In genomic region chr13:93002071-93002470, GRCh38 we compare ENCODE assay signal across 15 cellular contexts.
DNase-seq lines count a peak whose midpoint lies in the region; ATAC-seq lines count a peak whose summit lies in the region.
"Had no signal": no experiment of that assay in that cellular context is flagged by ENCODE, and none has a peak within 500 bp of the region (broad histone marks: within the 10 kb centered on the region; RNA-seq: fewer than 3 reads in every experiment).

No MANE protein-coding gene starts in this region.

- DNase-seq in GM04504 (ENCODE audit: low read depth) (peak; percentile 3), NCI-H82 (lab: John Stamatoyannopoulos, UW) (peak; percentile 32), fibroblast of gingiva (ENCODE audit: low read depth) (peak; percentile 50), sciatic nerve (ENCODE audit: low spot score) (no peak), posterior vena cava (ENCODE audit: low spot score) (no peak)
- DNase-seq: Calu3; CD4-positive, alpha-beta memory T cell; H7; NCI-H187; NCI-H226; NCI-H526 treated with DMSO at 0.1 percent for 48 hours; SJCRH30 had no signal

- ATAC-seq in sciatic nerve = peak; percentile 20
- no peak for ATAC-seq in GM19328 (IDR thresholded peaks at IDR 0.05; ENCODE audit: unreplicated experiment)
- no peak for ATAC-seq in HG02763 (IDR thresholded peaks at IDR 0.05; ENCODE audit: unreplicated experiment)
- ATAC-seq: GM12878 had no signal

- intact Hi-C loops in sciatic nerve (cut with DNase I) = no loop called here
- intact Hi-C loops in posterior vena cava (cut with DNase I) = no loop called here

Comparison
In these comparisons a context has a peak if more than half of its experiments do, and no peak if none do; other contexts are left out.
1. DNase-seq: peak in GM04504 (single experiment), NCI-H82 (single experiment) and fibroblast of gingiva (single experiment); none in sciatic nerve (single experiment) and posterior vena cava (single experiment).